1 cellular context compared by ENCODE assay signal in the genomic region with DNA sequence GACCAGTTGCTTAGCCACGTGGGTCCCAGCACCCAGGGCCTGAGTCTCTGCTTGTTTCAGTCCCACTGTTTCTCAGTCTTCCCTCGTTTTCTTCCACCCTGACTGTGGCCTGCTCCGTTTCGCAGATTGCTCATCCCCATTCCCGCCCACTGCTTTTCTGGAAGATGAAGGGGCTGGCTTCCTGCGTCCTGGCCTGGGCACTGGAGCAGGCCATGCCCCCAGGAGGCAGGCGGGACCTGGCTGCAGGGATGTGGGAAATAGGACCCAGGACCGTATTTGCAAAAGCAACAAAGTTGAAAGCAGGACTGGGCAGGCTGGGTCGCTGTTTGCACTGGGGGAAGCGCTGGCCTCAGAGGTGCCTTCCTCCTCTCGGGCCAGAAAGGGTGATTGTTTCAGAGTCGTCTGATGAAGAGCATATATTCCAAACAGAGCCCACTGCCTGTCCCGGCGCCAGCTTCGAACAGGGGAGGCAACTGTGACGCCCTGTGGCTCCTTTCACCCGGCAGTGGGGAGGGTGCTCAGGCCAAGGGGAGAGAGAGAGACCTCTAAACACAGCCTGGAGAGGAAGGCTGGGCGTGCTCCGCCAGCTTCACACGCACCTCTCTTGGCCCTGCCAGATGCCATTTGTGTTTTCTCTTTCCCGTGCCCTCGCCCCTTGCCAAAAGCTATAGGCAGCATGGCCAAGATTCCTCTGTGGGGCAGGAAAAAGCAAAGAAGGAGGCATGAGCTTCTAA.
TF ChIP-seq lines count a peak whose summit lies in the region.

No MANE protein-coding gene starts in this region.

TF ChIP-seq in HepG2, 621 proteins besides CTCF, POLR2A, EP300 and RAD21 (continued from another document and continues in another):
- TF ChIP-seq TRIM22 (IDR thresholded peaks at IDR 0.05) (no peak), ZMYM4 (CRISPR knock-in tag; IDR thresholded peaks at IDR 0.05) (peak; percentile 68), KDM3A (CRISPR knock-in tag; IDR thresholded peaks at IDR 0.05; ENCODE audit: low read depth) (peak; percentile 36; the same call in 1 of the 2 replicates), NFYC (CRISPR knock-in tag; IDR thresholded peaks at IDR 0.05) (no peak), MAF1 (CRISPR knock-in tag; IDR thresholded peaks at IDR 0.05; ENCODE audit: borderline replicate concordance) (no peak), FOXM1 (CRISPR knock-in tag; IDR thresholded peaks at IDR 0.05) (no peak), ZSCAN9 (CRISPR knock-in tag; IDR thresholded peaks at IDR 0.05; ENCODE audit: borderline replicate concordance) (peak; percentile 38; the same call in 1 of the 2 replicates), ATF7 (IDR thresholded peaks at IDR 0.05) (no peak), ATF7 (CRISPR knock-in tag; IDR thresholded peaks at IDR 0.05) (peak; percentile 76; the same call in 1 of the 2 replicates), ARNT (IDR thresholded peaks at IDR 0.05) (no peak), BRCA1 (CRISPR knock-in tag; IDR thresholded peaks at IDR 0.05) (0 out of 2 replicates have a peak, but pooled peaks have one; percentile 29), PRDM10 (CRISPR knock-in tag; IDR thresholded peaks at IDR 0.05; ENCODE audit: low read depth) (no peak), ZNF256 (CRISPR knock-in tag; conservative IDR thresholded peaks at IDR 0.05) (no peak), ZNF691 (CRISPR knock-in tag; IDR thresholded peaks at IDR 0.05; ENCODE audit: borderline replicate concordance, low read depth) (peak; percentile 66; the same call in 1 of the 2 replicates), RFXAP (CRISPR knock-in tag; IDR thresholded peaks at IDR 0.05; ENCODE audit: borderline replicate concordance) (0 out of 2 replicates have a peak, but pooled peaks have one; percentile 75), TFAP4 (IDR thresholded peaks at IDR 0.05; ENCODE audit: borderline replicate concordance, low read depth) (peak; percentile 22; the same call in 1 of the 2 replicates), ZFP90 (CRISPR knock-in tag; IDR thresholded peaks at IDR 0.05; ENCODE audit: borderline replicate concordance) (peak; percentile 45; the same call in 1 of the 2 replicates), PITX1 (CRISPR knock-in tag; IDR thresholded peaks at IDR 0.05) (peak; percentile 63; the same call in 1 of the 2 replicates), ATF2 (CRISPR knock-in tag; IDR thresholded peaks at IDR 0.05) (peak; percentile 20; the same call in 1 of the 2 replicates), CCAR2 (optimal IDR thresholded peaks at IDR 0.05; ENCODE audit: low read depth, low read length) (no peak), MED13 (CRISPR knock-in tag; IDR thresholded peaks at IDR 0.05) (0 out of 2 replicates have a peak, but pooled peaks have one; percentile 26), REPIN1 (CRISPR knock-in tag; IDR thresholded peaks at IDR 0.05; ENCODE audit: borderline replicate concordance, low read depth) (peak; percentile 86), YY1 (IDR thresholded peaks at IDR 0.05; ENCODE audit: insufficient read depth, insufficient replicate concordance, low read depth, low read length) (no peak), ZNF501 (CRISPR knock-in tag; IDR thresholded peaks at IDR 0.05) (peak; percentile 70), ZNF552 (CRISPR knock-in tag; IDR thresholded peaks at IDR 0.05; ENCODE audit: borderline replicate concordance) (no peak), ZNF781 (CRISPR knock-in tag; IDR thresholded peaks at IDR 0.05; ENCODE audit: borderline replicate concordance, not compliant biosample characterization) (peak; percentile 81), ZNF615 (CRISPR knock-in tag; IDR thresholded peaks at IDR 0.05; ENCODE audit: borderline replicate concordance) (no peak), ZNF782 (CRISPR knock-in tag; IDR thresholded peaks at IDR 0.05; ENCODE audit: borderline replicate concordance) (peak; percentile 85; the same call in 1 of the 2 replicates), SRF (IDR thresholded peaks at IDR 0.05; ENCODE audit: low read depth, low read length) (no peak), PAX8 (CRISPR knock-in tag; IDR thresholded peaks at IDR 0.05; ENCODE audit: borderline replicate concordance) (0 out of 2 replicates have a peak, but pooled peaks have one; percentile 36), ZNF460 (CRISPR knock-in tag; IDR thresholded peaks at IDR 0.05; ENCODE audit: borderline replicate concordance) (no peak), SRSF1 (optimal IDR thresholded peaks at IDR 0.05; ENCODE audit: low read depth, low read length) (peak; percentile 58), KMT2A (CRISPR knock-in tag; IDR thresholded peaks at IDR 0.05) (peak; percentile 80), ZMYM3 (CRISPR knock-in tag; IDR thresholded peaks at IDR 0.05) (peak; percentile 75), TAF1 (CRISPR knock-in tag; IDR thresholded peaks at IDR 0.05) (0 out of 2 replicates have a peak, but pooled peaks have one; percentile 37), ZNF446 (CRISPR knock-in tag; IDR thresholded peaks at IDR 0.05) (no peak), ZNF367 (CRISPR knock-in tag; IDR thresholded peaks at IDR 0.05; ENCODE audit: borderline replicate concordance) (0 out of 2 replicates have a peak, but pooled peaks have one; percentile 12)
- TF ChIP-seq, protein P1, sequence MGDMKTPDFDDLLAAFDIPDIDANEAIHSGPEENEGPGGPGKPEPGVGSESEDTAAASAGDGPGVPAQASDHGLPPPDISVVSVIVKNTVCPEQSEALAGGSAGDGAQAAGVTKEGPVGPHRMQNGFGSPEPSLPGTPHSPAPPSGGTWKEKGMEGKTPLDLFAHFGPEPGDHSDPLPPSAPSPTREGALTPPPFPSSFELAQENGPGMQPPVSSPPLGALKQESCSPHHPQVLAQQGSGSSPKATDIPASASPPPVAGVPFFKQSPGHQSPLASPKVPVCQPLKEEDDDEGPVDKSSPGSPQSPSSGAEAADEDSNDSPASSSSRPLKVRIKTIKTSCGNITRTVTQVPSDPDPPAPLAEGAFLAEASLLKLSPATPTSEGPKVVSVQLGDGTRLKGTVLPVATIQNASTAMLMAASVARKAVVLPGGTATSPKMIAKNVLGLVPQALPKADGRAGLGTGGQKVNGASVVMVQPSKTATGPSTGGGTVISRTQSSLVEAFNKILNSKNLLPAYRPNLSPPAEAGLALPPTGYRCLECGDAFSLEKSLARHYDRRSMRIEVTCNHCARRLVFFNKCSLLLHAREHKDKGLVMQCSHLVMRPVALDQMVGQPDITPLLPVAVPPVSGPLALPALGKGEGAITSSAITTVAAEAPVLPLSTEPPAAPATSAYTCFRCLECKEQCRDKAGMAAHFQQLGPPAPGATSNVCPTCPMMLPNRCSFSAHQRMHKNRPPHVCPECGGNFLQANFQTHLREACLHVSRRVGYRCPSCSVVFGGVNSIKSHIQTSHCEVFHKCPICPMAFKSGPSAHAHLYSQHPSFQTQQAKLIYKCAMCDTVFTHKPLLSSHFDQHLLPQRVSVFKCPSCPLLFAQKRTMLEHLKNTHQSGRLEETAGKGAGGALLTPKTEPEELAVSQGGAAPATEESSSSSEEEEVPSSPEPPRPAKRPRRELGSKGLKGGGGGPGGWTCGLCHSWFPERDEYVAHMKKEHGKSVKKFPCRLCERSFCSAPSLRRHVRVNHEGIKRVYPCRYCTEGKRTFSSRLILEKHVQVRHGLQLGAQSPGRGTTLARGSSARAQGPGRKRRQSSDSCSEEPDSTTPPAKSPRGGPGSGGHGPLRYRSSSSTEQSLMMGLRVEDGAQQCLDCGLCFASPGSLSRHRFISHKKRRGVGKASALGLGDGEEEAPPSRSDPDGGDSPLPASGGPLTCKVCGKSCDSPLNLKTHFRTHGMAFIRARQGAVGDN (CRISPR knock-in tag; IDR thresholded peaks at IDR 0.05): peak; percentile 99
- TF ChIP-seq, protein P2, sequence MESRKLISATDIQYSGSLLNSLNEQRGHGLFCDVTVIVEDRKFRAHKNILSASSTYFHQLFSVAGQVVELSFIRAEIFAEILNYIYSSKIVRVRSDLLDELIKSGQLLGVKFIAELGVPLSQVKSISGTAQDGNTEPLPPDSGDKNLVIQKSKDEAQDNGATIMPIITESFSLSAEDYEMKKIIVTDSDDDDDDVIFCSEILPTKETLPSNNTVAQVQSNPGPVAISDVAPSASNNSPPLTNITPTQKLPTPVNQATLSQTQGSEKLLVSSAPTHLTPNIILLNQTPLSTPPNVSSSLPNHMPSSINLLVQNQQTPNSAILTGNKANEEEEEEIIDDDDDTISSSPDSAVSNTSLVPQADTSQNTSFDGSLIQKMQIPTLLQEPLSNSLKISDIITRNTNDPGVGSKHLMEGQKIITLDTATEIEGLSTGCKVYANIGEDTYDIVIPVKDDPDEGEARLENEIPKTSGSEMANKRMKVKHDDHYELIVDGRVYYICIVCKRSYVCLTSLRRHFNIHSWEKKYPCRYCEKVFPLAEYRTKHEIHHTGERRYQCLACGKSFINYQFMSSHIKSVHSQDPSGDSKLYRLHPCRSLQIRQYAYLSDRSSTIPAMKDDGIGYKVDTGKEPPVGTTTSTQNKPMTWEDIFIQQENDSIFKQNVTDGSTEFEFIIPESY (CRISPR knock-in tag; IDR thresholded peaks at IDR 0.05): peak; percentile 51; the same call in 1 of the 2 replicates
- TF ChIP-seq, protein P3, sequence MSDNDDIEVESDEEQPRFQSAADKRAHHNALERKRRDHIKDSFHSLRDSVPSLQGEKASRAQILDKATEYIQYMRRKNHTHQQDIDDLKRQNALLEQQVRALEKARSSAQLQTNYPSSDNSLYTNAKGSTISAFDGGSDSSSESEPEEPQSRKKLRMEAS (IDR thresholded peaks at IDR 0.05): peak; percentile 89
- TF ChIP-seq, protein P4, sequence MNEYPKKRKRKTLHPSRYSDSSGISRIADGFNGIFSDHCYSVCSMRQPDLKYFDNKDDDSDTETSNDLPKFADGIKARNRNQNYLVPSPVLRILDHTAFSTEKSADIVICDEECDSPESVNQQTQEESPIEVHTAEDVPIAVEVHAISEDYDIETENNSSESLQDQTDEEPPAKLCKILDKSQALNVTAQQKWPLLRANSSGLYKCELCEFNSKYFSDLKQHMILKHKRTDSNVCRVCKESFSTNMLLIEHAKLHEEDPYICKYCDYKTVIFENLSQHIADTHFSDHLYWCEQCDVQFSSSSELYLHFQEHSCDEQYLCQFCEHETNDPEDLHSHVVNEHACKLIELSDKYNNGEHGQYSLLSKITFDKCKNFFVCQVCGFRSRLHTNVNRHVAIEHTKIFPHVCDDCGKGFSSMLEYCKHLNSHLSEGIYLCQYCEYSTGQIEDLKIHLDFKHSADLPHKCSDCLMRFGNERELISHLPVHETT (CRISPR knock-in tag; conservative IDR thresholded peaks at IDR 0.05): 0 out of 2 replicates have a peak, but pooled peaks have one; percentile 18
- TF ChIP-seq, protein P5, sequence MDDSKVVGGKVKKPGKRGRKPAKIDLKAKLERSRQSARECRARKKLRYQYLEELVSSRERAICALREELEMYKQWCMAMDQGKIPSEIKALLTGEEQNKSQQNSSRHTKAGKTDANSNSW (CRISPR knock-in tag; IDR thresholded peaks at IDR 0.05; ENCODE audit: borderline replicate concordance): no peak
